1 cellular context compared by ENCODE assay signal in genomic region chr1:21255284-21255942, GRCh38.
A peak's percentile ranks its signal among the peaks of the same experiment; 100 is the strongest.
TF ChIP-seq lines count a peak whose summit lies in the region.

No MANE protein-coding gene starts in this region.

TF ChIP-seq in HepG2, 621 proteins besides CTCF, POLR2A, EP300 and RAD21 (continued from another document):
- no peak for TF ChIP-seq ZNF512B (CRISPR knock-in tag; IDR thresholded peaks at IDR 0.05; ENCODE audit: borderline replicate concordance)
- no peak for TF ChIP-seq ZNF567 (CRISPR knock-in tag; IDR thresholded peaks at IDR 0.05; ENCODE audit: borderline replicate concordance)
- no peak for TF ChIP-seq RAD51 (IDR thresholded peaks at IDR 0.05; ENCODE audit: borderline replicate concordance)
- no peak for TF ChIP-seq ZNF34 (CRISPR knock-in tag; IDR thresholded peaks at IDR 0.05; ENCODE audit: borderline replicate concordance)
- no peak for TF ChIP-seq NFE2L2 (IDR thresholded peaks at IDR 0.05; ENCODE audit: low read length)
- TF ChIP-seq DMTF1 (CRISPR knock-in tag; IDR thresholded peaks at IDR 0.05) = no peak
- peak; percentile 66; the same call in 1 of the 2 replicates for TF ChIP-seq IRF2 (CRISPR knock-in tag; IDR thresholded peaks at IDR 0.05)
- 0 out of 2 replicates have a peak, but pooled peaks have one; percentile 16 for TF ChIP-seq ZFP90 (CRISPR knock-in tag; IDR thresholded peaks at IDR 0.05; ENCODE audit: borderline replicate concordance)
- TF ChIP-seq GMEB2 (CRISPR knock-in tag; IDR thresholded peaks at IDR 0.05; ENCODE audit: low read depth) = no peak
- TF ChIP-seq ATM (IDR thresholded peaks at IDR 0.05; ENCODE audit: borderline replicate concordance) = no peak
- TF ChIP-seq ZKSCAN5 (CRISPR knock-in tag; IDR thresholded peaks at IDR 0.05) = no peak
- no peak for TF ChIP-seq RNF2 (conservative IDR thresholded peaks at IDR 0.05; ENCODE audit: low read depth)
- TF ChIP-seq FOXO1 (CRISPR knock-in tag; IDR thresholded peaks at IDR 0.05) = peak; percentile 54
- TF ChIP-seq CEBPZ (IDR thresholded peaks at IDR 0.05; ENCODE audit: low read length) = no peak
- peak; percentile 32; the same call in 1 of the 3 replicates for TF ChIP-seq MXI1 (IDR thresholded peaks at IDR 0.05; ENCODE audit: borderline replicate concordance, low read depth, low read length)
- 0 out of 2 replicates have a peak, but pooled peaks have one; percentile 49 for TF ChIP-seq PRDM10 (CRISPR knock-in tag; IDR thresholded peaks at IDR 0.05; ENCODE audit: low read depth)
- no peak for TF ChIP-seq ZNF740 (CRISPR knock-in tag; IDR thresholded peaks at IDR 0.05)
- TF ChIP-seq ZNF143 (CRISPR knock-in tag; IDR thresholded peaks at IDR 0.05) = no peak
- TF ChIP-seq ZFP36L1 (CRISPR knock-in tag; IDR thresholded peaks at IDR 0.05) = no peak
- TF ChIP-seq GTF2F1 (IDR thresholded peaks at IDR 0.05; ENCODE audit: low read length) = no peak
